In the genomic region with DNA sequence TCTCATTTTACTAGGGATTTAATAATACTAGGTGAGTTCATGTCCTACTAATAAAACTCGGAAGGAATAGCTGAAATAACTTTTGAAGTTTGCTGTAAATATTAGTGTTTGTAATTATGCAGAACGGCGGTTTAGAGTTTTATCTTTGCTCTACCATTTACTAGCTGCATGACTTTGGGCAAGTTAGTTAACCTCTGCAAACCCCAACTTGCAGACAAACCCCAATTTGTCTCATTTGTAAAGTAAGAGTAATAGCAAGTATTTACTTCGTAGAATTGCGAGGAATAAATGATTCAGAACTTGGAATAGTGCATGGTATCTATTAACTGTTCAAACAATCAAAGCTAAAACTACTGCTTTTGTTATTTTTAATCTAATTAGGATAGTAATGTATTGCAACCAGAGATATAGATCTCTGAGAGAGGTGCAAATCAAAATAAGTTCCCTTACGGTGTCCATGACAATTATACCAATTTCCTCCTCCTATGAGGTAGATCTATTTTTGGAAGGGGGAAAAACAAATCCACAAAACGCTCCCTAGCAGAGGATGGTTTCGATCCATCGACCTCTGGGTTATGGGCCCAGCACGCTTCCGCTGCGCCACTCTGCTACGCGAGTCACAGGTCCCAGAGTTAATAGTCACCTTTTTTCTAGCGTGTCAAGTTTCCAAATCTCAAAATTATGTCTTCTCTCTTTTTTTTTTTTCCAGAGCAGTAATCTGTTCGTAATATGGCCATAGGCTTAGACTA, we compare ENCODE assay signal across 8 cellular contexts. TPM values are rescaled to one million over a fixed set of nuclear protein-coding genes. Genes with fewer than 3 reads are reported as not detected.
DNase-seq lines count a peak whose midpoint lies in the region; ATAC-seq and TF ChIP-seq lines count a peak whose summit lies in the region.

No MANE protein-coding gene starts in this region.

- H4K20me1 ChIP-seq in neural progenitor cell (ENCODE audit: low read depth), result peaks cover 4% of the 10 kb centered on the region

- 14 to 23% methylated on average over 16 of the region's 16 CpGs for WGBS in body of pancreas, 2 donors

- H2AFZ ChIP-seq in neural progenitor cell (replicated peaks), result no peak overlapping the region

- peaks cover 24% of the 10 kb centered on the region for H3K4me1 Mint-ChIP-seq in neural progenitor cell

- H3K4me2 ChIP-seq in neural progenitor cell, result peak overlapping the region; percentile 97

- peak overlapping the region; percentile 88 for H3K4me3 Mint-ChIP-seq in neural progenitor cell

- H3K27ac Mint-ChIP-seq in neural progenitor cell, result peak overlapping the region; percentile 87

- TF ChIP-seq CTCF in GM12864 (IDR thresholded peaks at IDR 0.05; ENCODE audit: low read depth, low read length, missing control alignments) (no peak), colonic mucosa (IDR thresholded peaks at IDR 0.05) (no peak), neural progenitor cell (IDR thresholded peaks at IDR 0.05) (no peak), body of pancreas (IDR thresholded peaks at IDR 0.05) (no peak)

- peaks cover 10% of the 10 kb centered on the region for H3K9me3 Mint-ChIP-seq in neural progenitor cell

- H3K27me3 ChIP-seq in colonic mucosa (peaks cover 35% of the 10 kb centered on the region), neural progenitor cell (peaks cover 56% of the 10 kb centered on the region), body of pancreas (peaks cover 4 to 40% of the 10 kb centered on the region in 2 donors)

- H3K4me1 ChIP-seq in colonic mucosa, result peaks cover 11% of the 10 kb centered on the region
- peaks cover 9% of the 10 kb centered on the region for H3K4me1 ChIP-seq in neural progenitor cell
- H3K4me1 ChIP-seq in body of pancreas, result no peaks in the 10 kb centered on the region

- H3K36me3 ChIP-seq in colonic mucosa (no peaks in the 10 kb centered on the region), neural progenitor cell (no peaks in the 10 kb centered on the region), body of pancreas (replicated peaks in 1 of 2; ENCODE audit: insufficient read depth in 1 of 2, low read depth in 2 of 2) (no peaks in the 10 kb centered on the region)

- intact Hi-C loops in colonic mucosa (cut with DNase I) (no loop called here), body of pancreas (cut with DNase I) (no loop called here), posterior vena cava (cut with DNase I) (loop anchor here in 1 of 2 donors (10.0 kb wide), 1 partner anchor 1165 kb away; no protein-coding TSS in a partner anchor)

- peaks cover 2% of the 10 kb centered on the region for H3K36me3 Mint-ChIP-seq in neural progenitor cell

- no peak overlapping the region for H3K9ac ChIP-seq in colonic mucosa (ENCODE audit: low read depth in 2 of 2, low read length in 2 of 2)
- no peak overlapping the region for H3K9ac ChIP-seq in neural progenitor cell

- H3K4me3 ChIP-seq in GM12864 (ENCODE audit: low read depth, low read length) (peak overlapping the region; percentile 72; the same call in 1 of the 2 replicates), colonic mucosa (no peak overlapping the region), neural progenitor cell (peak overlapping the region; percentile 82), body of pancreas (no peak overlapping the region)

- H3K9me3 ChIP-seq in colonic mucosa (no peaks in the 10 kb centered on the region), neural progenitor cell (ENCODE audit: low read depth) (no peaks in the 10 kb centered on the region), body of pancreas (peaks cover 0 to 8% (median 0%) of the 10 kb centered on the region in 3 donors)

- peaks cover 36% of the 10 kb centered on the region for H3F3A ChIP-seq in neural progenitor cell (ENCODE audit: low read depth)

- H3K27me3 Mint-ChIP-seq in neural progenitor cell (ENCODE audit: insufficient read depth, low read depth), result peaks cover 47% of the 10 kb centered on the region

- no peak for DNase-seq in GM12864 (ENCODE audit: low read depth)
- DNase-seq in NCI-H146 (lab: John Stamatoyannopoulos, UW), result peak; percentile 66
- peak; percentile 66 for DNase-seq in UCSD-AML1 (lab: John Stamatoyannopoulos, UW; ENCODE audit: unreplicated experiment)
- DNase-seq in colonic mucosa, result peak; percentile 55
- DNase-seq in neural progenitor cell (ENCODE audit: low spot score), result peak; percentile 75
- no peak for DNase-seq in body of pancreas
- no peak for DNase-seq in posterior vena cava (ENCODE audit: low spot score)

- ATAC-seq in HG02885 (IDR thresholded peaks at IDR 0.05; ENCODE audit: poor library complexity, unreplicated experiment) (no peak), body of pancreas (no peak)

- H3K79me2 ChIP-seq in neural progenitor cell (ENCODE audit: low read depth), result no peaks in the 10 kb centered on the region

- no peak for TF ChIP-seq POLR2A in body of pancreas (IDR thresholded peaks at IDR 0.05)

- H3K27ac ChIP-seq in colonic mucosa, result no peak overlapping the region
- H3K27ac ChIP-seq in neural progenitor cell, result no peak overlapping the region
- no peak overlapping the region for H3K27ac ChIP-seq in body of pancreas

RNA-seq across cellular contexts. Expression of a gene that starts 35.1 kb away (rescaled TPM):
- total RNA-seq in colonic mucosa (10 to 100 TPM; 41.7 to 53.3 TPM), neural progenitor cell (ENCODE audit: low replicate concordance) (3.2 and 5.9 TPM in 2 replicates), body of pancreas (1 to 10 TPM; 5.9 to 8.6 TPM), posterior vena cava (10 to 100 TPM in 1 of 2 donors, 1 to 10 TPM in 1; 9.7 to 11.8 TPM)

RNA-seq across cellular contexts. Expression of a gene that starts 53.0 kb away (rescaled TPM):
- total RNA-seq in colonic mucosa, result 1 to 10 TPM; 4.1 to 8.7 TPM
- 28.2 and 30.9 TPM in 2 replicates for total RNA-seq in neural progenitor cell (ENCODE audit: low replicate concordance)
- total RNA-seq in body of pancreas, result 1 to 10 TPM; 3.1 to 5.3 TPM
- total RNA-seq in posterior vena cava, result 10 to 100 TPM in 1 of 2 donors, 1 to 10 TPM in 1; 9.6 to 13.1 TPM

Comparison
In these comparisons a context has a peak if more than half of its experiments do, and no peak if none do; other contexts are left out.
1. DNase-seq: peak in NCI-H146 (single experiment), UCSD-AML1 (single experiment), colonic mucosa (single experiment) and neural progenitor cell (single experiment); none in GM12864 (single experiment), body of pancreas (0 of 4) and posterior vena cava (single experiment).
2. H3K4me3 ChIP-seq: peak in GM12864 (single experiment) and neural progenitor cell (single experiment); none in colonic mucosa (single experiment) and body of pancreas (0 of 2).